Comparison of ENCODE assay signal across 15 cellular contexts in genomic region chr6:130912451-130912850, GRCh38.
DNase-seq lines count a peak whose midpoint lies in the region; ATAC-seq and TF ChIP-seq lines count a peak whose summit lies in the region.
"Had no signal": no experiment of that assay in that cellular context is flagged by ENCODE, and none has a peak within 500 bp of the region (broad histone marks: within the 10 kb centered on the region; RNA-seq: fewer than 3 reads in every experiment).

No MANE protein-coding gene starts in this region.

- H3K27me3 ChIP-seq in tibial nerve: no peaks in the 10 kb centered on the region

- peaks cover 0 to 45% (median 0%) of the 10 kb centered on the region in 4 donors for H3K4me1 ChIP-seq in tibial nerve

- H3K9me3 ChIP-seq in tibial nerve: peaks cover 0 to 8% (median 0%) of the 10 kb centered on the region in 4 donors
- H3K9me3 ChIP-seq: SK-N-SH had no signal

- ATAC-seq in HG03108 (IDR thresholded peaks at IDR 0.05; ENCODE audit: unreplicated experiment): no peak

- no peak overlapping the region for H3K27ac ChIP-seq in tibial nerve
- H3K27ac ChIP-seq: KMS-11 had no signal

- no peak for TF ChIP-seq CTCF in tibial nerve (IDR thresholded peaks at IDR 0.05)

- WGBS in tibial nerve, 2 donors: 69 to 81% methylated on average over 4 of the region's 4 CpGs

- peaks cover 0 to 12% (median 0%) of the 10 kb centered on the region in 3 donors for H3K36me3 ChIP-seq in tibial nerve

- DNase-seq in Ammon's horn (ENCODE audit: low spot score) (peak; percentile 47), NCI-H524 (lab: John Stamatoyannopoulos, UW) (peak; percentile 59 to 92), erythroblast (lab: John Stamatoyannopoulos, UW) (peak; percentile 8 to 33), skeletal muscle cell (ENCODE audit: low read depth) (peak; percentile 61), tibial nerve (ENCODE audit: low spot score in 2 of 2) (no peak)
- DNase-seq in stimulated activated CD4-positive, alpha-beta T cell treated with anti-CD3 and anti-CD28 coated beads, Interleukin-4, amount 100 ng/mL, for 24 hours: no peak
- DNase-seq: NCI-H1048, NCI-H146, NCI-H2029 treated with DMSO at 0.1 percent for 48 hours, NCI-H446 treated with DMSO at 0.1 percent for 48 hours, NCI-H748 treated with DMSO at 0.1 percent for 48 hours, Right ventricle myocardium superior, SK-N-SH had no signal

- no peak for TF ChIP-seq EP300 in tibial nerve (IDR thresholded peaks at IDR 0.05)

- H3K4me3 ChIP-seq in skeletal muscle cell (ENCODE audit: low read depth, low read length) (no peak overlapping the region), tibial nerve (no peak overlapping the region)

- no peak for TF ChIP-seq POLR2A in erythroblast (IDR thresholded peaks at IDR 0.05; ENCODE audit: low read length)
- TF ChIP-seq POLR2A in tibial nerve (IDR thresholded peaks at IDR 0.05): no peak

Comparison
In these comparisons a context has a peak if more than half of its experiments do, and no peak if none do; other contexts are left out.
1. DNase-seq: peak in Ammon's horn (single experiment), NCI-H524 (2 of 2), erythroblast (2 of 2) and skeletal muscle cell (single experiment); none in stimulated activated CD4-positive, alpha-beta T cell treated with anti-CD3 and anti-CD28 coated beads, Interleukin-4, amount 100 ng/mL, for 24 hours (single experiment) and tibial nerve (0 of 2).